ENCODE assay signal across 18 cellular contexts in genomic region chr21:44053567-44053966, GRCh38. TPM values are rescaled to one million over a fixed set of nuclear protein-coding genes. Genes with fewer than 3 reads are reported as not detected.
DNase-seq lines count a peak whose midpoint lies in the region; ATAC-seq and TF ChIP-seq lines count a peak whose summit lies in the region.
"Had no signal": no experiment of that assay in that cellular context is flagged by ENCODE, and none has a peak within 500 bp of the region (broad histone marks: within the 10 kb centered on the region; RNA-seq: fewer than 3 reads in every experiment).

No MANE protein-coding gene starts in this region.

- no peaks in the 10 kb centered on the region for H3K9me3 Mint-ChIP-seq in activated T-cell treated with anti-CD3 and anti-CD28 coated beads, Interleukin-2, amount 50 U/mL, for 24 hours
- H3K9me3 Mint-ChIP-seq in chondrocyte (ENCODE audit: low read depth) (no peaks in the 10 kb centered on the region), natural killer cell (no peaks in the 10 kb centered on the region), Calu3 (ENCODE audit: low read depth, unreplicated experiment) (no peaks in the 10 kb centered on the region)

- CTCF ChIA-PET in Calu3 (lab: Charles Lee): no interaction called here

- ATAC-seq in natural killer cell: no peak

- peaks cover 37% of the 10 kb centered on the region for H3K4me1 Mint-ChIP-seq in activated T-cell treated with anti-CD3 and anti-CD28 coated beads, Interleukin-2, amount 50 U/mL, for 24 hours (ENCODE audit: low read depth)
- H3K4me1 Mint-ChIP-seq in chondrocyte (ENCODE audit: low read depth): peaks cover 77% of the 10 kb centered on the region
- H3K4me1 Mint-ChIP-seq in natural killer cell: peaks cover 75 to 76% of the 10 kb centered on the region in 2 donors
- peaks cover 7% of the 10 kb centered on the region for H3K4me1 Mint-ChIP-seq in Calu3 (ENCODE audit: low read depth, unreplicated experiment)

- no peaks in the 10 kb centered on the region for H3K27me3 Mint-ChIP-seq in activated T-cell treated with anti-CD3 and anti-CD28 coated beads, Interleukin-2, amount 50 U/mL, for 24 hours
- no peaks in the 10 kb centered on the region for H3K27me3 Mint-ChIP-seq in chondrocyte (ENCODE audit: low read depth)
- H3K27me3 Mint-ChIP-seq in natural killer cell (ENCODE audit: low read depth in 2 of 2): no peaks in the 10 kb centered on the region
- no peaks in the 10 kb centered on the region for H3K27me3 Mint-ChIP-seq in Calu3 (ENCODE audit: unreplicated experiment)

- BruUV-seq in Calu3 (replicated peaks; lab: Mats Ljungman, UMichigan): no TSS peak

- TF ChIP-seq CTCF in chondrocyte (IDR thresholded peaks at IDR 0.05) (no peak), natural killer cell (IDR thresholded peaks at IDR 0.05) (no peak), Calu3 (IDR thresholded peaks at IDR 0.05; ENCODE audit: unreplicated experiment) (no peak)

- DNase-seq in activated T-cell treated with anti-CD3 and anti-CD28 coated beads, Interleukin-2, amount 50 U/mL, for 24 hours: no peak
- DNase-seq in activated T-cell treated with anti-CD3 and anti-CD28 coated beads, Interleukin-2, amount 50 U/mL, for 1 hour: no peak
- DNase-seq in chondrocyte (ENCODE audit: low spot score) (no peak), natural killer cell (no peak), substantia nigra (lab: John Stamatoyannopoulos, UW) (no peak), globus pallidus (ENCODE audit: low spot score) (no peak), Calu3 (no peak), inferior parietal cortex (ENCODE audit: extremely low spot score) (no peak)
- DNase-seq: Caco-2, EL, H7, KBM-7, MV-4-11, NCI-H1930, NCI-H2171 treated with DMSO at 0.1 percent for 48 hours, NCI-H446 treated with DMSO at 0.1 percent for 48 hours, NCI-H748 treated with DMSO at 0.1 percent for 48 hours, PC-9 had no signal

- no peak overlapping the region for H3K4me3 Mint-ChIP-seq in activated T-cell treated with anti-CD3 and anti-CD28 coated beads, Interleukin-2, amount 50 U/mL, for 24 hours
- no peak overlapping the region for H3K4me3 Mint-ChIP-seq in chondrocyte (ENCODE audit: unreplicated experiment)
- no peak overlapping the region for H3K4me3 Mint-ChIP-seq in natural killer cell
- no peak overlapping the region for H3K4me3 Mint-ChIP-seq in Calu3 (ENCODE audit: low read depth, unreplicated experiment)

- H3K27ac ChIP-seq in substantia nigra (ENCODE audit: low read depth, low read length, poor library complexity, severe bottlenecking): peak overlapping the region; percentile 45
- H3K27ac ChIP-seq: PC-9 had no signal

- intact Hi-C loops in natural killer cell (cut with micrococcal nuclease): loop anchor here (10.0 kb wide), 1 partner anchor 59 kb away; no protein-coding TSS in a partner anchor
- intact Hi-C loops in Calu3 (cut with micrococcal nuclease; ENCODE audit: unreplicated experiment): no loop called here

- peaks cover 92% of the 10 kb centered on the region for H3K36me3 Mint-ChIP-seq in activated T-cell treated with anti-CD3 and anti-CD28 coated beads, Interleukin-2, amount 50 U/mL, for 24 hours (ENCODE audit: low read depth)
- H3K36me3 Mint-ChIP-seq in chondrocyte (ENCODE audit: low read depth) (peaks cover 10% of the 10 kb centered on the region), natural killer cell (peaks cover 5% of the 10 kb centered on the region), Calu3 (ENCODE audit: insufficient read depth, unreplicated experiment) (peaks cover 20% of the 10 kb centered on the region)

- H3K27ac Mint-ChIP-seq in activated T-cell treated with anti-CD3 and anti-CD28 coated beads, Interleukin-2, amount 50 U/mL, for 24 hours: peak overlapping the region; percentile 3
- H3K27ac Mint-ChIP-seq in chondrocyte (ENCODE audit: unreplicated experiment) (peak overlapping the region; percentile 2), natural killer cell (peak overlapping the region; percentile 86 to 87), Calu3 (ENCODE audit: unreplicated experiment) (no peak overlapping the region)

RNA-seq across cellular contexts. Expression of gene TRAPPC10, which starts 41.5 kb away (rescaled TPM):
- total RNA-seq in chondrocyte (31.0 to 41.8 TPM (median 37.0 TPM) in 3 replicates), natural killer cell (100 to 1,000 TPM; 187 to 232 (median 213) TPM), Calu3 (2022) (28.8 and 37.1 TPM in 2 replicates)

RNA-seq across cellular contexts. Expression of gene PWP2, which starts 53.6 kb away (rescaled TPM):
- total RNA-seq in chondrocyte: 0.36 to 2.5 TPM (median 1.9 TPM) in 3 replicates
- total RNA-seq in natural killer cell: 10 to 100 TPM; 28.5 to 32.7 (median 32.7) TPM
- 16.3 and 18.1 TPM in 2 replicates for total RNA-seq in Calu3 (2022)
